Comparison of ENCODE assay signal across 16 cellular contexts in the genomic region with DNA sequence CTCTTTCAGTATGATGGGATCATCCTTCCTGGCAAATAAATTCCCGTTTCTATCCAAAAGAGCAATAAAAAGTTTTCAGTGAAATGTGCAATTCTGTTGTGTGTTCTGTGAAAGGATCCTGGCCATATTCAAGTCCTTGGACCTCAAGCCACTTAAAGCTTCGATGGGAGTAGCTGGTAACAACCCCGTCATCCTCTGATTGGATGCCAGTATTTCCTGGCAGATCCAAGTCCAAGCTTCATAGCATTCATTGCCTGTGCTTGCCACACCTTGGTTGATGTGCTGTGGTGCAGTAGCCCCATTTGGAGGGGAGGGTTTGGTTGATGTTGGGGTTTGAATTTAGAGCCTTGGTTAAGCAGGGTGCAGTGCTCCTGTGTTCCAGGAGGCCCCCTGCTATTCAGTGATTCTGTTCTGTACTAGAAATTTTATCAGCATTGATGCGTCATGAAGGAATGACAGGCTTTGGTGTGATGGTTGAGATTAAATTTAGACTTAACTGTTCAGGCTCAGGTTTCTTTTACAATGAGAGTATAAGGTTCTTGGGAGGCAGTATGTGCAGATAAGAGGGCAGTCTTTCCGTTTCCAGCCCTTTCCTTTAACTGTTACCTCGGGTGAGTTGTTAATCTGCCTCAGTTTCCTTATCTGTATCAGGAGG. TPM values are rescaled to one million over a fixed set of nuclear protein-coding genes. Genes with fewer than 3 reads are reported as not detected.
A peak's percentile ranks its signal among the peaks of the same experiment; 100 is the strongest.
DNase-seq lines count a peak whose midpoint lies in the region; ATAC-seq and TF ChIP-seq lines count a peak whose summit lies in the region.
"Had no signal": no experiment of that assay in that cellular context is flagged by ENCODE, and none has a peak within 500 bp of the region (broad histone marks: within the 10 kb centered on the region; RNA-seq: fewer than 3 reads in every experiment).

No MANE protein-coding gene starts in this region.

- H3K9me3 ChIP-seq in CD4-positive, alpha-beta memory T cell (ENCODE audit: control insufficient read depth in 1 of 2, low read length in 2 of 2): no peaks in the 10 kb centered on the region
- no peaks in the 10 kb centered on the region for H3K9me3 ChIP-seq in ascending aorta
- H3K9me3 ChIP-seq: heart left ventricle, Peyer's patch had no signal

- TF ChIP-seq CTCF in HFF-Myc (IDR thresholded peaks at IDR 0.05; ENCODE audit: low read depth, low read length, missing control alignments) (no peak), nephron (IDR thresholded peaks at IDR 0.05; ENCODE audit: unreplicated experiment in 3 of 3) (no peak), ascending aorta (IDR thresholded peaks at IDR 0.05) (no peak)

- peaks cover 79% of the 10 kb centered on the region for H3K36me3 ChIP-seq in CD4-positive, alpha-beta memory T cell (ENCODE audit: insufficient read depth, low read length)
- H3K36me3 ChIP-seq in ascending aorta: peaks cover 76 to 82% of the 10 kb centered on the region in 2 donors

- no peaks in the 10 kb centered on the region for H3K9me3 Mint-ChIP-seq in CD4-positive, alpha-beta memory T cell
- H3K9me3 Mint-ChIP-seq in nephron: no peaks in the 10 kb centered on the region

- POLR2A ChIA-PET in CD4-positive, alpha-beta memory T cell (lab: Charles Lee; ENCODE audit: partially characterized antibody): no interaction called here

- H3K4me1 Mint-ChIP-seq in CD4-positive, alpha-beta memory T cell: peaks cover 49 to 75% (median 59%) of the 10 kb centered on the region in 4 donors
- peaks cover 51% of the 10 kb centered on the region for H3K4me1 Mint-ChIP-seq in nephron

- peak overlapping the region in 3 of 8 donors; percentile 6 to 61 (median 27) for H3K4me3 Mint-ChIP-seq in CD4-positive, alpha-beta memory T cell
- peak overlapping the region; percentile 21 to 61 (median 41) for H3K4me3 Mint-ChIP-seq in nephron

- no peaks in the 10 kb centered on the region for H3K27me3 ChIP-seq in CD4-positive, alpha-beta memory T cell (ENCODE audit: insufficient read depth, low read length)
- H3K27me3 ChIP-seq in ascending aorta: no peaks in the 10 kb centered on the region
- H3K27me3 ChIP-seq: heart left ventricle, Peyer's patch had no signal

- no peak for DNase-seq in CD4-positive, alpha-beta memory T cell
- DNase-seq in HFF-Myc (ENCODE audit: extremely low read depth, low read depth) (no peak), amniotic epithelial cell (ENCODE audit: low read depth) (peak; percentile 53), DMS79 (lab: John Stamatoyannopoulos, UW) (no peak), head of caudate nucleus (no peak), ascending aorta (ENCODE audit: low spot score in 2 of 2) (no peak)
- DNase-seq: activated CD4-positive, CD25-positive, alpha-beta regulatory T cell treated with anti-CD3 and anti-CD28 coated beads, Interleukin-2, amount 50 U/mL, for 72 hours; activated effector memory CD4-positive, alpha-beta T cell treated with anti-CD3 and anti-CD28 coated beads, Interleukin-2, amount 50 U/mL, for 16 hours; heart left ventricle; NCI-H1436 treated with DMSO at 0.1 percent for 48 hours; NCI-H446; Peyer's patch; stimulated activated CD4-positive, alpha-beta T cell treated with anti-CD3 and anti-CD28 coated beads, Interleukin-4, amount 100 ng/mL, for 1 hour had no signal

- no peaks in the 10 kb centered on the region for H3K27me3 Mint-ChIP-seq in CD4-positive, alpha-beta memory T cell
- no peaks in the 10 kb centered on the region for H3K27me3 Mint-ChIP-seq in nephron (ENCODE audit: low read depth)

- H3K36me3 Mint-ChIP-seq in CD4-positive, alpha-beta memory T cell: peaks cover 76 to 96% of the 10 kb centered on the region in 2 donors
- H3K36me3 Mint-ChIP-seq in nephron (ENCODE audit: low read depth): peaks cover 89% of the 10 kb centered on the region

- ATAC-seq in GM21825 (IDR thresholded peaks at IDR 0.05; ENCODE audit: unreplicated experiment): no peak
- ATAC-seq: heart left ventricle had no signal

- intact Hi-C loops in CD4-positive, alpha-beta memory T cell (cut with micrococcal nuclease): loop anchor here (10.0 kb wide), 1 partner anchor 332 kb away; a partner anchor contains a TSS
- intact Hi-C loops in head of caudate nucleus (cut with DNase I): no loop called here
- intact Hi-C loops in ascending aorta (cut with DNase I): no loop called here

- CTCF ChIA-PET in CD4-positive, alpha-beta memory T cell (lab: Charles Lee; ENCODE audit: partially characterized antibody): no interaction called here

- H3K4me1 ChIP-seq in CD4-positive, alpha-beta memory T cell (ENCODE audit: insufficient read depth, low read length): peaks cover 49% of the 10 kb centered on the region
- peaks cover 8 to 17% of the 10 kb centered on the region in 2 donors for H3K4me1 ChIP-seq in ascending aorta

- peak overlapping the region in 5 of 7 donors; percentile 6 to 97 (median 53) for H3K27ac Mint-ChIP-seq in CD4-positive, alpha-beta memory T cell
- no peak overlapping the region for H3K27ac Mint-ChIP-seq in nephron

- H3K27ac ChIP-seq in CD4-positive, alpha-beta memory T cell (ENCODE audit: low read depth, low read length): no peak overlapping the region
- H3K27ac ChIP-seq in ascending aorta: no peak overlapping the region
- H3K27ac ChIP-seq: C4-2B, Peyer's patch had no signal

- no peak overlapping the region for H3K4me3 ChIP-seq in CD4-positive, alpha-beta memory T cell (ENCODE audit: low read length in 2 of 2)
- peak overlapping the region; percentile 88 for H3K4me3 ChIP-seq in HFF-Myc (replicated peaks; ENCODE audit: low read depth, low read length)
- no peak overlapping the region for H3K4me3 ChIP-seq in ascending aorta
- H3K4me3 ChIP-seq: heart left ventricle, Peyer's patch had no signal

RNA-seq across cellular contexts. Expression of a gene that starts 4.9 kb away (rescaled TPM):
- total RNA-seq in CD4-positive, alpha-beta memory T cell: 1,000 to 10,000 TPM; 1,919 to 2,088 TPM
- polyA plus RNA-seq in CD4-positive, alpha-beta memory T cell: 1,000 to 10,000 TPM; 1,255 to 1,467 TPM
- total RNA-seq in ascending aorta: 462 TPM

RNA-seq across cellular contexts. Expression of a gene that starts 46.8 kb away (rescaled TPM):
- 10 to 100 TPM; 28.3 to 31.7 TPM for total RNA-seq in CD4-positive, alpha-beta memory T cell
- polyA plus RNA-seq in CD4-positive, alpha-beta memory T cell: 10 to 100 TPM; 17.1 to 32.4 TPM
- total RNA-seq in ascending aorta: 22.6 TPM

Comparison
In these comparisons a context has a peak if more than half of its experiments do, and no peak if none do; other contexts are left out.
1. H3K27ac Mint-ChIP-seq: peak in CD4-positive, alpha-beta memory T cell (5 of 7); none in nephron (0 of 3).